In the genomic region with DNA sequence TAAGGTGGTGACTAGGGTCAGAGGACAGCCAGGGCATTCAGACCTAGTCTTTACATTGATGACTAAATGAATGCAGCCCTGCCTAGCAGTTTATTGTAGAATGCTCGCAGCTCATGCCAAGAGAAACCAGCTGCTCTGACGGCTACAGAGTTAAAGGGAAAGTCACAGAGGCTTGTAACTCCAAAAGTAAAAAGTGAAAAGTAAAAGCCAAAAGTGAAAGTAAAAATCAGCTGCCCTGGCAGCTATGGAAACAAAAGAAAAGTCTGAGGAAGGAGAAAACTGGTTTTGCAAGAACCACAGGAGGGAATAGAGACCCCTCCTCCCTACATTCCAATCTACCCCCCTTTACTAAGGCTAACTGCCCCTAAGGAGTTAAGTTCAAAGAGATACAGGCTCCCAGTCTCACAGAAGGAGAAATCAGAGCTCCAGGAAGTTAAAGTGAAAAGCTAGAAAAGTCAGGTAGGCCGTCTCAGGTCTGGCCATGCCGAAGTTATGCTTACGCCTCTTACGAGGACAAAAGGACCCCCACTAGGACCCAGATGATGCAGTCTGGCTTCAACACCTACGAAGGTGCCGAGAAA, we compare ENCODE assay signal across 8 cellular contexts. TPM values are rescaled to one million over a fixed set of nuclear protein-coding genes. Genes with fewer than 3 reads are reported as not detected.
DNase-seq lines count a peak whose midpoint lies in the region; ATAC-seq, FAIRE-seq and TF ChIP-seq lines count a peak whose summit lies in the region.

No MANE protein-coding gene starts in this region.

- H3K9me3 ChIP-seq in heart left ventricle (no peaks in the 10 kb centered on the region), psoas muscle (no peaks in the 10 kb centered on the region)

- peaks cover 0 to 13% (median 0%) of the 10 kb centered on the region in 12 donors for H3K4me1 ChIP-seq in heart left ventricle
- H3K4me1 ChIP-seq in psoas muscle = no peaks in the 10 kb centered on the region

- H3K27ac Mint-ChIP-seq in activated B cell treated with CpG ODN at 0.5 μM for 24 hours = peak overlapping the region; percentile 91

- H3K4me3 ChIP-seq in heart left ventricle = peak overlapping the region in 10 of 12 donors; percentile 26 to 55 (median 44)
- H3K4me3 ChIP-seq in psoas muscle = peak overlapping the region; percentile 64

- intact Hi-C loops in activated B cell treated with CpG ODN at 0.5 μM for 24 hours (cut with micrococcal nuclease) = loop anchor here (1.0 kb wide), 1 partner anchor 40 kb away; a partner anchor contains a TSS
- intact Hi-C loops in heart left ventricle (cut with DNase I) = no loop called here
- intact Hi-C loops in psoas muscle (cut with DNase I) = no loop called here

- POLR2A ChIA-PET in activated B cell treated with CpG ODN at 0.5 μM for 24 hours (lab: Charles Lee) = interaction anchor here (0.6 to 1.2 kb wide), 4 partner anchors 40 to 307 kb away, joined by 3 to 7 read pairs (median 6); a partner anchor contains a TSS

- CTCF ChIA-PET in activated B cell treated with CpG ODN at 0.5 μM for 24 hours (lab: Charles Lee) = no interaction called here

- 5 to 33% (median 17%) methylated on average over 8 of the region's 8 CpGs for WGBS in heart left ventricle, 4 donors
- WGBS in psoas muscle, 3 donors = 3 to 26% (median 6%) methylated on average over 8 of the region's 8 CpGs

- no peaks in the 10 kb centered on the region for H3K9me3 Mint-ChIP-seq in activated B cell treated with CpG ODN at 0.5 μM for 24 hours

- H3K27me3 Mint-ChIP-seq in activated B cell treated with CpG ODN at 0.5 μM for 24 hours = no peaks in the 10 kb centered on the region

- peak overlapping the region in 11 of 12 donors; percentile 34 to 78 (median 57) for H3K27ac ChIP-seq in heart left ventricle
- peak overlapping the region; percentile 23 for H3K27ac ChIP-seq in psoas muscle

- peak; percentile 90 for FAIRE-seq in GM18507 (lab: Jason Lieb, UNC)

- H3K36me3 ChIP-seq in heart left ventricle = no peaks in the 10 kb centered on the region
- no peaks in the 10 kb centered on the region for H3K36me3 ChIP-seq in psoas muscle (ENCODE audit: insufficient read depth in 1 of 2, low read depth in 1 of 2)

- H3K4me3 Mint-ChIP-seq in activated B cell treated with CpG ODN at 0.5 μM for 24 hours = peak overlapping the region; percentile 80

- H3K36me3 Mint-ChIP-seq in activated B cell treated with CpG ODN at 0.5 μM for 24 hours (ENCODE audit: low read depth) = no peaks in the 10 kb centered on the region

- peaks cover 18% of the 10 kb centered on the region for H3K4me1 Mint-ChIP-seq in activated B cell treated with CpG ODN at 0.5 μM for 24 hours

- DNase-seq in GM18507 (ENCODE audit: extremely low spot score, insufficient read length, low read depth) (no peak), activated B cell treated with CpG ODN at 0.5 μM for 24 hours (no peak), heart left ventricle (no peak), psoas muscle (no peak), putamen (ENCODE audit: low spot score) (no peak)

- TF ChIP-seq POLR2A in heart left ventricle (IDR thresholded peaks at IDR 0.05) = no peak

- no peak for TF ChIP-seq CTCF in activated B cell treated with CpG ODN at 0.5 μM for 24 hours (IDR thresholded peaks at IDR 0.05)
- TF ChIP-seq CTCF in heart left ventricle (IDR thresholded peaks at IDR 0.05) = no peak
- no peak for TF ChIP-seq CTCF in psoas muscle (IDR thresholded peaks at IDR 0.05)

- H3K27me3 ChIP-seq in heart left ventricle (no peaks in the 10 kb centered on the region), psoas muscle (ENCODE audit: insufficient read depth in 3 of 3, low read length in 2 of 3) (peaks cover 0 to 9% (median 0%) of the 10 kb centered on the region in 3 donors)

- ATAC-seq in activated B cell treated with CpG ODN at 0.5 μM for 24 hours (ENCODE audit: low read depth) = peak; percentile 40
- ATAC-seq in heart left ventricle = peak in 2 of 4 donors; percentile 31 to 34
- ATAC-seq in psoas muscle = peak in 1 of 4 donors; percentile 50
- no peak for ATAC-seq in HG03039 (IDR thresholded peaks at IDR 0.05; ENCODE audit: unreplicated experiment)
- no peak for ATAC-seq in HG02938 (IDR thresholded peaks at IDR 0.05; ENCODE audit: unreplicated experiment)
- ATAC-seq in GM19452 (IDR thresholded peaks at IDR 0.05; ENCODE audit: unreplicated experiment) = no peak

RNA-seq across cellular contexts. Expression of a gene that starts 6.0 kb away (rescaled TPM):
- total RNA-seq in activated B cell treated with CpG ODN at 0.5 μM for 24 hours (not detected in 2 replicates), heart left ventricle (not detected), psoas muscle (not detected)
- polyA plus RNA-seq in heart left ventricle (not detected), psoas muscle (not detected)

RNA-seq across cellular contexts. Expression of a gene that starts 12.3 kb away (rescaled TPM):
- total RNA-seq in activated B cell treated with CpG ODN at 0.5 μM for 24 hours (not detected in 2 replicates), heart left ventricle (not detected), psoas muscle (not detected)
- polyA plus RNA-seq in heart left ventricle (not detected), psoas muscle (not detected)

RNA-seq across cellular contexts. Expression of a gene that starts 21.9 kb away (rescaled TPM):
- total RNA-seq in activated B cell treated with CpG ODN at 0.5 μM for 24 hours = not detected in 2 replicates
- not detected for total RNA-seq in heart left ventricle
- not detected for polyA plus RNA-seq in heart left ventricle
- total RNA-seq in psoas muscle = not detected
- polyA plus RNA-seq in psoas muscle = not detected

RNA-seq across cellular contexts. Expression of a gene that starts 39.9 kb away (rescaled TPM):
- total RNA-seq in activated B cell treated with CpG ODN at 0.5 μM for 24 hours (5.9 and 7.4 TPM in 2 replicates), heart left ventricle (10 to 100 TPM; 14.4 to 28.4 (median 22.6) TPM), psoas muscle (10 to 100 TPM; 17.3 to 25.5 (median 22.7) TPM)
- polyA plus RNA-seq in heart left ventricle (10 to 100 TPM; 13.9 to 31.7 TPM), psoas muscle (10 to 100 TPM; 13.9 to 29.8 (median 28.3) TPM)

RNA-seq across cellular contexts. Expression of a gene that starts 45.0 kb away (rescaled TPM):
- total RNA-seq in activated B cell treated with CpG ODN at 0.5 μM for 24 hours (0.12 and 0.29 TPM in 2 replicates), heart left ventricle (1 to 10 TPM in 1 of 9 donors, not detected in 8; 1.4 TPM), psoas muscle (not detected)
- polyA plus RNA-seq in heart left ventricle (under 1 TPM in 1 of 2 donors, not detected in 1; 0.11 TPM), psoas muscle (under 1 TPM in 2 of 3 donors, not detected in 1; 0.03 to 0.05 TPM)
